19 cellular contexts compared by ENCODE assay signal in genomic region chrX:82320554-82320953, GRCh38.
DNase-seq lines count a peak whose midpoint lies in the region; ATAC-seq, FAIRE-seq and TF ChIP-seq lines count a peak whose summit lies in the region.
"Had no signal": no experiment of that assay in that cellular context is flagged by ENCODE, and none has a peak within 500 bp of the region (broad histone marks: within the 10 kb centered on the region; RNA-seq: fewer than 3 reads in every experiment).

No MANE protein-coding gene starts in this region.

- H3F3A ChIP-seq in PC-3 (ENCODE audit: low read length, unreplicated experiment) (no peaks in the 10 kb centered on the region), neural progenitor cell (ENCODE audit: low read depth) (peaks cover 4% of the 10 kb centered on the region)

- H3K27ac Mint-ChIP-seq in neural progenitor cell: no peak overlapping the region
- H3K27ac Mint-ChIP-seq: CD4-positive, alpha-beta T cell had no signal

- CTCF ChIA-PET in PC-3 (lab: Charles Lee): no interaction called here

- no TSS peak for BruUV-seq in PC-3 (replicated peaks; lab: Mats Ljungman, UMichigan)

- POLR2A ChIA-PET in PC-3 (lab: Charles Lee; ENCODE audit: unreplicated experiment): no interaction called here

- H3K9me3 ChIP-seq in PC-3 (ENCODE audit: low read length): no peaks in the 10 kb centered on the region
- no peaks in the 10 kb centered on the region for H3K9me3 ChIP-seq in kidney (ENCODE audit: control insufficient read depth in 1 of 2, low read length in 2 of 2)
- peaks cover 11% of the 10 kb centered on the region for H3K9me3 ChIP-seq in neural progenitor cell (ENCODE audit: low read depth)
- H3K9me3 ChIP-seq: BLaER1 had no signal

- H3K36me3 Mint-ChIP-seq in neural progenitor cell: no peaks in the 10 kb centered on the region

- peak; percentile 32 for DNase-seq in LNCaP clone FGC (ENCODE audit: low read depth)
- DNase-seq in PC-3: no peak
- no peak for DNase-seq in kidney
- DNase-seq in neural progenitor cell (ENCODE audit: low spot score): peak; percentile 21
- no peak for DNase-seq in HT-29 (ENCODE audit: low spot score)
- DNase-seq in NCI-H69 (lab: John Stamatoyannopoulos, UW): no peak
- DNase-seq in NCI-H446 (lab: John Stamatoyannopoulos, UW): no peak
- DNase-seq: ACHN; CD4-positive, alpha-beta T cell; COR-L47; DMS 273 treated with DMSO at 0.1 percent for 48 hours; GF-D8; Karpas-422; NCI-H1694 treated with DMSO at 0.1 percent for 48 hours; NCI-H2081 treated with DMSO at 0.1 percent for 48 hours; NCI-H510A had no signal

- no peak overlapping the region for H3K4me3 Mint-ChIP-seq in neural progenitor cell
- H3K4me3 Mint-ChIP-seq: CD4-positive, alpha-beta T cell had no signal

- H2AFZ ChIP-seq in PC-3 (ENCODE audit: low read length) (no peak overlapping the region), neural progenitor cell (replicated peaks) (no peak overlapping the region)

- no peak for TF ChIP-seq CTCF in LNCaP clone FGC (IDR thresholded peaks at IDR 0.05; ENCODE audit: control insufficient read depth, extremely low read depth, insufficient read depth)
- TF ChIP-seq CTCF in PC-3 (conservative IDR thresholded peaks at IDR 0.05; ENCODE audit: low read depth, low read length): no peak
- TF ChIP-seq CTCF in kidney (IDR thresholded peaks at IDR 0.05; ENCODE audit: borderline replicate concordance, extremely low read depth, insufficient read depth): no peak
- TF ChIP-seq CTCF in neural progenitor cell (IDR thresholded peaks at IDR 0.05): no peak

- no peaks in the 10 kb centered on the region for H3K36me3 ChIP-seq in PC-3 (ENCODE audit: low read depth, low read length)
- no peaks in the 10 kb centered on the region for H3K36me3 ChIP-seq in kidney (ENCODE audit: control insufficient read depth in 1 of 2, insufficient read depth in 2 of 2, low read length in 2 of 2)
- no peaks in the 10 kb centered on the region for H3K36me3 ChIP-seq in neural progenitor cell
- H3K36me3 ChIP-seq: BLaER1 had no signal

- no peaks in the 10 kb centered on the region for H3K4me1 Mint-ChIP-seq in neural progenitor cell

- no peaks in the 10 kb centered on the region for H3K27me3 Mint-ChIP-seq in neural progenitor cell (ENCODE audit: insufficient read depth, low read depth)
- H3K27me3 Mint-ChIP-seq: CD4-positive, alpha-beta T cell had no signal

- H3K9me2 ChIP-seq in PC-3 (replicated peaks; ENCODE audit: low read length): no peaks in the 10 kb centered on the region

- H3K27ac ChIP-seq in PC-3 (ENCODE audit: low read length) (no peak overlapping the region), kidney (ENCODE audit: low read depth in 2 of 2, low read length in 2 of 2) (no peak overlapping the region), neural progenitor cell (peak overlapping the region; percentile 64)
- H3K27ac ChIP-seq: BLaER1 had no signal

- H3K4me1 ChIP-seq in PC-3 (ENCODE audit: insufficient read depth, low read length) (no peaks in the 10 kb centered on the region), kidney (ENCODE audit: control insufficient read depth in 1 of 2, insufficient read depth in 1 of 2, low read depth in 1 of 2, low read length in 2 of 2) (no peaks in the 10 kb centered on the region), neural progenitor cell (peaks cover 18% of the 10 kb centered on the region)
- H3K4me1 ChIP-seq: BLaER1 had no signal

- H3K9me3 Mint-ChIP-seq in neural progenitor cell: peaks cover 3% of the 10 kb centered on the region

- H3K9ac ChIP-seq in PC-3 (ENCODE audit: low read length) (no peak overlapping the region), kidney (ENCODE audit: low read length in 2 of 2) (no peak overlapping the region), neural progenitor cell (no peak overlapping the region)
- H3K9ac ChIP-seq: BLaER1 had no signal

- H4K20me1 ChIP-seq in PC-3 (ENCODE audit: low read length) (no peaks in the 10 kb centered on the region), neural progenitor cell (ENCODE audit: low read depth) (no peaks in the 10 kb centered on the region)
- H4K20me1 ChIP-seq: BLaER1 had no signal

- ATAC-seq in PC-3 (peak; percentile 48; the same call in 1 of the 2 replicates), HG02798 (IDR thresholded peaks at IDR 0.05; ENCODE audit: poor library complexity, unreplicated experiment) (no peak)

- no peaks in the 10 kb centered on the region for H3K79me2 ChIP-seq in PC-3 (ENCODE audit: low read length)
- no peaks in the 10 kb centered on the region for H3K79me2 ChIP-seq in neural progenitor cell (ENCODE audit: low read depth)

- H3K4me2 ChIP-seq in PC-3 (ENCODE audit: low read length) (no peak overlapping the region), neural progenitor cell (peak overlapping the region; percentile 19)
- H3K4me2 ChIP-seq: BLaER1 had no signal

- H3K4me3 ChIP-seq in LNCaP clone FGC (ENCODE audit: low read depth, low read length) (no peak overlapping the region), PC-3 (ENCODE audit: low read length) (no peak overlapping the region), kidney (ENCODE audit: low read length in 2 of 2) (no peak overlapping the region), neural progenitor cell (no peak overlapping the region)
- H3K4me3 ChIP-seq: BLaER1 had no signal

- intact Hi-C loops in PC-3 (cut with micrococcal nuclease) (loop anchor here (10.0 kb wide), 1 partner anchor 366 kb away; no protein-coding TSS in a partner anchor), kidney (cut with DNase I) (no loop called here)

- peak; percentile 92 for FAIRE-seq in kidney (lab: Jason Lieb, UNC)
- FAIRE-seq: RCC 7860 had no signal

- H3K27me3 ChIP-seq in PC-3 (ENCODE audit: low read length) (no peaks in the 10 kb centered on the region), neural progenitor cell (no peaks in the 10 kb centered on the region)

Comparison
In these comparisons a context has a peak if more than half of its experiments do, and no peak if none do; other contexts are left out.
1. DNase-seq: peak in LNCaP clone FGC (single experiment) and neural progenitor cell (single experiment); none in PC-3 (single experiment), kidney (single experiment), HT-29 (single experiment), NCI-H69 (single experiment) and NCI-H446 (0 of 2).